19 cellular contexts compared by ENCODE assay signal in the genomic region with DNA sequence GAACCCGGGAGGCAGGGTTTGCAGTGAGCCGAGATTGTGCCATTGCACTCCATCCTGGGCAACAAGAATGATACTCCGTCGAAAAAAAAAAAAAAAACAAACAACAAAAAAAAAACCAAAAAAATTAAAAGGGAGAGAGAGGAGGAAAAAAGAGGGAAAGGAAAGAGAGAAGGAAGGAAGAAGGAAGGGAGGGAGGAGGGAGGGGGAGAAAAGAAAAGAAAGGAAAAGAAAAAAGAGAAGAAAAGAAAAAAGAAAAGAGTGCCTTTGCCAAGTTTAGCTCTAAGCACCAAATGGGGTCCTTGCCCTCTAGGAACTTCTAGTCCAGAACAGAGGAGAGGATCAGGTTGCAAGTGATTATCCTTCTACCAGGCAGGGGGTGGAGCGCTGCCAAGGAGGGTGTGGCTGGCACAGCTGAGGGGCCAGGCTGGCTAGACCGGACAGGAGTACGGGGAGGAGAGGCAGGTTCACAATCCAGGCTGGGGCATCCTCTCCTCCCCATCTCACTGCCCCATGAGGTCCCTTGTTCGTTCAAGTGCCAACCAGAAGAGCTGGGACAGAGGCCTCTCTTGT. TPM values are rescaled to one million over a fixed set of nuclear protein-coding genes. Genes with fewer than 3 reads are reported as not detected.
"Had no signal": no experiment of that assay in that cellular context is flagged by ENCODE, and none has a peak within 500 bp of the region (broad histone marks: within the 10 kb centered on the region; RNA-seq: fewer than 3 reads in every experiment).

No MANE protein-coding gene starts in this region.

- H3K9me3 ChIP-seq: esophagus squamous epithelium, lower lobe of right lung had no signal

- H3K27me3 ChIP-seq: esophagus squamous epithelium, hepatocyte had no signal

- ATAC-seq: lower lobe of right lung had no signal

- H3K4me2 ChIP-seq: hepatocyte had no signal

- DNase-seq: activated CD4-positive, alpha-beta T cell treated with anti-CD3 and anti-CD28 coated beads, Interleukin-2, amount 10 ng/mL, durations not matched to agents 7 days and 5 days; activated CD8-positive, alpha-beta memory T cell treated with anti-CD3 and anti-CD28 coated beads, Interleukin-2, amount 50 U/mL, for 48 hours; activated gamma-delta T cell treated with Interleukin-2 at 50 U/mL for 16 hours; activated naive CD8-positive, alpha-beta T cell treated with anti-CD3 and anti-CD28 coated beads for 36 hours; amniotic stem cell; dermis blood vessel endothelial cell; effector memory CD4-positive, alpha-beta T cell; esophagus squamous epithelium; lower lobe of right lung; nucleus accumbens; retina; stimulated activated CD8-positive, alpha-beta memory T cell treated with anti-CD3 and anti-CD28 coated beads, Interleukin-4, amount 100 ng/mL, for 48 hours; stimulated activated naive CD4-positive, alpha-beta T cell; T-cell; T-helper 9 cell had no signal

- H3K4me3 ChIP-seq: esophagus squamous epithelium, hepatocyte, lower lobe of right lung had no signal

- H3K79me2 ChIP-seq: hepatocyte had no signal

- H3K27ac ChIP-seq: esophagus squamous epithelium, hepatocyte, lower lobe of right lung had no signal

- H3K4me1 ChIP-seq: lower lobe of right lung had no signal

- H3K27ac Mint-ChIP-seq: activated CD4-positive, alpha-beta T cell treated with anti-CD3 and anti-CD28 coated beads, Interleukin-2, amount 10 ng/mL, durations not matched to agents 7 days and 5 days; activated naive CD8-positive, alpha-beta T cell treated with anti-CD3 and anti-CD28 coated beads for 36 hours; nephron; T-cell had no signal

- H3K36me3 ChIP-seq: esophagus squamous epithelium, lower lobe of right lung had no signal

- H3K9me3 Mint-ChIP-seq: activated CD4-positive, alpha-beta T cell treated with anti-CD3 and anti-CD28 coated beads, Interleukin-2, amount 10 ng/mL, durations not matched to agents 7 days and 5 days; activated naive CD8-positive, alpha-beta T cell treated with anti-CD3 and anti-CD28 coated beads for 36 hours; nephron; T-cell had no signal

- H3K36me3 Mint-ChIP-seq: activated naive CD8-positive, alpha-beta T cell treated with anti-CD3 and anti-CD28 coated beads for 36 hours; T-cell had no signal

- H3K4me3 Mint-ChIP-seq: activated CD4-positive, alpha-beta T cell treated with anti-CD3 and anti-CD28 coated beads, Interleukin-2, amount 10 ng/mL, durations not matched to agents 7 days and 5 days; activated naive CD8-positive, alpha-beta T cell treated with anti-CD3 and anti-CD28 coated beads for 36 hours; nephron; T-cell had no signal

- H2AFZ ChIP-seq: hepatocyte had no signal

RNA-seq across cellular contexts. Expression of gene GNAS-AS1, which starts 20.9 kb away (rescaled TPM):
- total RNA-seq: dermis blood vessel endothelial cell, glomerular endothelial cell, hepatocyte, posterior vena cava had no signal
